In the genomic region with DNA sequence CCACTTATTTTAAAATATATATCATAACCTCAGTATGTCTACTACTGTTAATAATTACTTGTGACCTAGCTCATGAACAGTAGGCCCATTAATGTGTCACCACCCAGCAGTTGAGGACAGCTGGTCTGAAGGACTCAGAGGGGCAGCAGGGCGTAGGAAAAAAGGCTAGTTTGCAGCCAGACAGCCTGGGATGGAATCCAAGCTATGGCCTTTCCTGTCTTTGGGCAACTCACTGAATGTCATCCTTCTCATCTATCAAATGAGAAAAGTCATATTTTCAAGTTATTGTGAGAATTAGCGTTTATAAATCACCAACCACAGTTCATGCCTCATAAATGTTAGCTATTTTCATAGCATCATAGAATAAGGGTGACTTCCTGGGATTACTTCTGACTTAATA, we compare ENCODE assay signal across 12 cellular contexts. TPM values are rescaled to one million over a fixed set of nuclear protein-coding genes. Genes with fewer than 3 reads are reported as not detected.
DNase-seq lines count a peak whose midpoint lies in the region; ATAC-seq, FAIRE-seq and TF ChIP-seq lines count a peak whose summit lies in the region.
"Had no signal": no experiment of that assay in that cellular context is flagged by ENCODE, and none has a peak within 500 bp of the region (broad histone marks: within the 10 kb centered on the region; RNA-seq: fewer than 3 reads in every experiment).

No MANE protein-coding gene starts in this region.

- no peak for TF ChIP-seq EP300 in A549 (IDR thresholded peaks at IDR 0.05)

- H3K9me3 Mint-ChIP-seq in effector memory CD8-positive, alpha-beta T cell: no peaks in the 10 kb centered on the region
- H3K9me3 Mint-ChIP-seq: IgD-negative memory B cell had no signal

- H3K27me3 ChIP-seq in SJCRH30 (no peaks in the 10 kb centered on the region), right cardiac atrium (ENCODE audit: control insufficient read depth, insufficient read depth) (no peaks in the 10 kb centered on the region), testis (no peaks in the 10 kb centered on the region)
- H3K27me3 ChIP-seq: left lung had no signal

- no peak for TF ChIP-seq CTCF in A549 (IDR thresholded peaks at IDR 0.05)
- no peak for TF ChIP-seq CTCF in testis (IDR thresholded peaks at IDR 0.05)

- DNase-seq in A549 (ENCODE audit: low read depth in 1 of 2, low spot score in 1 of 2) (no peak), SJCRH30 (peak; percentile 84 to 90), right cardiac atrium (peak in 1 of 3 donors; percentile 35), testis (no peak), DMS79 (lab: John Stamatoyannopoulos, UW) (no peak), NCI-H128 (lab: John Stamatoyannopoulos, UW; ENCODE audit: unreplicated experiment) (no peak)
- no peak for DNase-seq in effector memory CD8-positive, alpha-beta T cell
- DNase-seq: left lung, RPMI8226 had no signal

- CTCF ChIA-PET in A549 (lab: Yijun Ruan, JAX): interaction anchor here (0.6 to 1.5 kb wide), 3 partner anchors 10 to 175 kb away, joined by 3 to 4 read pairs (median 4); no protein-coding TSS in a partner anchor

- H3K27me3 Mint-ChIP-seq in effector memory CD8-positive, alpha-beta T cell: peaks cover 19 to 21% of the 10 kb centered on the region in 2 donors
- H3K27me3 Mint-ChIP-seq: IgD-negative memory B cell had no signal

- no peaks in the 10 kb centered on the region for H3K4me1 Mint-ChIP-seq in effector memory CD8-positive, alpha-beta T cell (ENCODE audit: low read depth in 2 of 2)

- peaks cover 3% of the 10 kb centered on the region for H3K36me3 Mint-ChIP-seq in effector memory CD8-positive, alpha-beta T cell (ENCODE audit: insufficient read depth)

- POLR2A ChIA-PET in A549 (lab: Yijun Ruan, JAX): interaction anchor here (1.5 kb wide), 1 partner anchor 12 kb away, joined by 6 read pairs; a partner anchor contains a TSS

- peak overlapping the region; percentile 54 for H3K4me2 ChIP-seq in A549

- no peak for TF ChIP-seq RAD21 in A549 (conservative IDR thresholded peaks at IDR 0.05 in 1 of 2, IDR thresholded peaks at IDR 0.05 in 1 of 2)

- no peak overlapping the region for H3K4me3 ChIP-seq in A549
- H3K4me3 ChIP-seq in SJCRH30: no peak overlapping the region
- no peak overlapping the region for H3K4me3 ChIP-seq in right cardiac atrium (ENCODE audit: low read length)
- H3K4me3 ChIP-seq in testis: no peak overlapping the region
- H3K4me3 ChIP-seq: left lung had no signal

- peak in 1 of 2 experiments; percentile 47; a peak in 3 of 6 replicates for ATAC-seq in A549
- ATAC-seq in GM21423 (IDR thresholded peaks at IDR 0.05; ENCODE audit: unreplicated experiment): peak; percentile 74
- ATAC-seq in right cardiac atrium: peak; percentile 78 to 79
- ATAC-seq in effector memory CD8-positive, alpha-beta T cell (replicated peaks): no peak
- ATAC-seq: left lung had no signal

- intact Hi-C loops in right cardiac atrium (cut with DNase I): no loop called here
- intact Hi-C loops in testis (cut with DNase I; ENCODE audit: low total_unique reads): no loop called here

- WGBS in A549 (ENCODE audit: missing lambda C conversion rate): 51% methylated on average over 2 of the region's 2 CpGs
- WGBS in right cardiac atrium: 30% methylated on average over 2 of the region's 2 CpGs
- 52 to 57% methylated on average over 2 of the region's 2 CpGs for WGBS in testis, 2 donors

- H3K36me3 ChIP-seq in SJCRH30: no peaks in the 10 kb centered on the region
- H3K36me3 ChIP-seq in testis (ENCODE audit: low read depth, missing control alignments): no peaks in the 10 kb centered on the region
- H3K36me3 ChIP-seq: left lung had no signal

- no peak for FAIRE-seq in A549 (lab: Jason Lieb, UNC)
- FAIRE-seq: TTC549 had no signal

- no peak for TF ChIP-seq POLR2A in A549 (IDR thresholded peaks at IDR 0.05; ENCODE audit: low read length)
- TF ChIP-seq POLR2A in testis (IDR thresholded peaks at IDR 0.05): no peak

- no peak overlapping the region for H3K27ac Mint-ChIP-seq in effector memory CD8-positive, alpha-beta T cell

- H3K27ac ChIP-seq in A549: peak overlapping the region in 1 of 2 experiments; percentile 42; a peak in 2 of 6 replicates
- peak overlapping the region; percentile 60 for H3K27ac ChIP-seq in SJCRH30
- no peak overlapping the region for H3K27ac ChIP-seq in right cardiac atrium (ENCODE audit: low read length)
- H3K27ac ChIP-seq in testis: no peak overlapping the region
- H3K27ac ChIP-seq: left lung had no signal

- no peak overlapping the region for H3K4me3 Mint-ChIP-seq in effector memory CD8-positive, alpha-beta T cell

- H3K9me3 ChIP-seq in A549 (no peaks in the 10 kb centered on the region), SJCRH30 (replicated peaks) (no peaks in the 10 kb centered on the region), right cardiac atrium (ENCODE audit: control insufficient read depth, low read length) (no peaks in the 10 kb centered on the region), testis (no peaks in the 10 kb centered on the region)
- H3K9me3 ChIP-seq: left lung had no signal

- H3K4me1 ChIP-seq in A549: peaks cover 59% of the 10 kb centered on the region
- peaks cover 12% of the 10 kb centered on the region for H3K4me1 ChIP-seq in SJCRH30
- H3K4me1 ChIP-seq in right cardiac atrium (ENCODE audit: control insufficient read depth, insufficient read depth, low read length): peaks cover 6% of the 10 kb centered on the region
- peaks cover 7% of the 10 kb centered on the region for H3K4me1 ChIP-seq in testis

TF ChIP-seq in A549, 52 proteins besides CTCF, POLR2A, EP300 and RAD21:
- TF ChIP-seq HOXB5 (CRISPR knock-in tag; IDR thresholded peaks at IDR 0.05) (no peak), MYC (IDR thresholded peaks at IDR 0.05; ENCODE audit: borderline replicate concordance, low read length) (no peak), FOSB (CRISPR knock-in tag; IDR thresholded peaks at IDR 0.05) (no peak), HOXB13 (CRISPR knock-in tag; IDR thresholded peaks at IDR 0.05; ENCODE audit: low read depth) (no peak), SREBF2 (IDR thresholded peaks at IDR 0.05) (no peak), ZNF302 (CRISPR knock-in tag; IDR thresholded peaks at IDR 0.05) (no peak), CBX8 (IDR thresholded peaks at IDR 0.05) (no peak), EHF (CRISPR knock-in tag; IDR thresholded peaks at IDR 0.05) (no peak), KDM1A (IDR thresholded peaks at IDR 0.05; ENCODE audit: low read depth) (no peak)
- TF ChIP-seq, protein P1, sequence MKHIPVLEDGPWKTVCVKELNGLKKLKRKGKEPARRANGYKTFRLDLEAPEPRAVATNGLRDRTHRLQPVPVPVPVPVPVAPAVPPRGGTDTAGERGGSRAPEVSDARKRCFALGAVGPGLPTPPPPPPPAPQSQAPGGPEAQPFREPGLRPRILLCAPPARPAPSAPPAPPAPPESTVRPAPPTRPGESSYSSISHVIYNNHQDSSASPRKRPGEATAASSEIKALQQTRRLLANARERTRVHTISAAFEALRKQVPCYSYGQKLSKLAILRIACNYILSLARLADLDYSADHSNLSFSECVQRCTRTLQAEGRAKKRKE (CRISPR knock-in tag; IDR thresholded peaks at IDR 0.05; ENCODE audit: low read depth): no peak
- TF ChIP-seq, protein P2, sequence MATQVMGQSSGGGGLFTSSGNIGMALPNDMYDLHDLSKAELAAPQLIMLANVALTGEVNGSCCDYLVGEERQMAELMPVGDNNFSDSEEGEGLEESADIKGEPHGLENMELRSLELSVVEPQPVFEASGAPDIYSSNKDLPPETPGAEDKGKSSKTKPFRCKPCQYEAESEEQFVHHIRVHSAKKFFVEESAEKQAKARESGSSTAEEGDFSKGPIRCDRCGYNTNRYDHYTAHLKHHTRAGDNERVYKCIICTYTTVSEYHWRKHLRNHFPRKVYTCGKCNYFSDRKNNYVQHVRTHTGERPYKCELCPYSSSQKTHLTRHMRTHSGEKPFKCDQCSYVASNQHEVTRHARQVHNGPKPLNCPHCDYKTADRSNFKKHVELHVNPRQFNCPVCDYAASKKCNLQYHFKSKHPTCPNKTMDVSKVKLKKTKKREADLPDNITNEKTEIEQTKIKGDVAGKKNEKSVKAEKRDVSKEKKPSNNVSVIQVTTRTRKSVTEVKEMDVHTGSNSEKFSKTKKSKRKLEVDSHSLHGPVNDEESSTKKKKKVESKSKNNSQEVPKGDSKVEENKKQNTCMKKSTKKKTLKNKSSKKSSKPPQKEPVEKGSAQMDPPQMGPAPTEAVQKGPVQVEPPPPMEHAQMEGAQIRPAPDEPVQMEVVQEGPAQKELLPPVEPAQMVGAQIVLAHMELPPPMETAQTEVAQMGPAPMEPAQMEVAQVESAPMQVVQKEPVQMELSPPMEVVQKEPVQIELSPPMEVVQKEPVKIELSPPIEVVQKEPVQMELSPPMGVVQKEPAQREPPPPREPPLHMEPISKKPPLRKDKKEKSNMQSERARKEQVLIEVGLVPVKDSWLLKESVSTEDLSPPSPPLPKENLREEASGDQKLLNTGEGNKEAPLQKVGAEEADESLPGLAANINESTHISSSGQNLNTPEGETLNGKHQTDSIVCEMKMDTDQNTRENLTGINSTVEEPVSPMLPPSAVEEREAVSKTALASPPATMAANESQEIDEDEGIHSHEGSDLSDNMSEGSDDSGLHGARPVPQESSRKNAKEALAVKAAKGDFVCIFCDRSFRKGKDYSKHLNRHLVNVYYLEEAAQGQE (IDR thresholded peaks at IDR 0.05): no peak

RNA-seq across cellular contexts. Expression of a gene that starts 12.3 kb away (rescaled TPM):
- polyA plus RNA-seq in A549 (2011; rRNA removed) (55.2 and 63.2 TPM in 2 replicates), A549 (2017; fragmentation: RNase III; extraction: RNeasy Plus Mini Kit Qiagen cat#74134 plus additional on column Dnase treatment) (14.9 to 15.5 TPM (median 15.3 TPM) in 3 replicates), right cardiac atrium (9.6 TPM), testis (ENCODE audit: insufficient read depth, low read depth, low replicate concordance) (34.7 TPM)
- 13.2 and 17.1 TPM in 2 replicates for polyA plus RNA-seq in A549 (2012; cell fraction: cytosol; rRNA removed)
- 6.7 and 9.5 TPM in 2 replicates for polyA plus RNA-seq in A549 (2012; cell fraction: nucleus; rRNA removed)
- polyA minus RNA-seq in A549 (2011; rRNA and poly(A)+ RNA removed): 58.4 and 60.4 TPM in 2 replicates
- 20.8 and 22.4 TPM in 2 replicates for total RNA-seq in SJCRH30 (2014; rRNA removed; shearing (Covaris generic))
- total RNA-seq in right cardiac atrium (10 to 100 TPM; 33.1 to 38.7 (median 37.4) TPM), testis (10 to 100 TPM; 60.4 to 62.3 TPM)

Comparison
In these comparisons a context has a peak if more than half of its experiments do, and no peak if none do; other contexts are left out.
1. DNase-seq: peak in SJCRH30 (2 of 2); none in A549 (0 of 2), testis (single experiment), effector memory CD8-positive, alpha-beta T cell (0 of 3), DMS79 (single experiment) and NCI-H128 (single experiment).